In genomic region chr19:49491030-49491803, GRCh38 we compare ENCODE assay signal across 1 cellular context.
TF ChIP-seq lines count a peak whose summit lies in the region.

No MANE protein-coding gene starts in this region.

TF ChIP-seq in GM23338, 12 proteins besides CTCF, POLR2A, EP300 and RAD21 (continued from another document):
- no peak for TF ChIP-seq ZNF462 (CRISPR knock-in tag; IDR thresholded peaks at IDR 0.05)
- TF ChIP-seq JUNB (IDR thresholded peaks at IDR 0.05; ENCODE audit: unreplicated experiment) = no peak
- TF ChIP-seq ETS1 (IDR thresholded peaks at IDR 0.05) = no peak
- TF ChIP-seq ZNF331 (CRISPR knock-in tag; IDR thresholded peaks at IDR 0.05; ENCODE audit: low read depth) = no peak
- TF ChIP-seq EZH2phosphoT487 (IDR thresholded peaks at IDR 0.05; ENCODE audit: unreplicated experiment) = no peak
